Comparison of ENCODE assay signal across 8 cellular contexts in genomic region chr18:76274470-76275289, GRCh38.
DNase-seq lines count a peak whose midpoint lies in the region; ATAC-seq, FAIRE-seq and TF ChIP-seq lines count a peak whose summit lies in the region.

No MANE protein-coding gene starts in this region.

- H3K9me3 ChIP-seq in heart right ventricle (no peaks in the 10 kb centered on the region), right atrium auricular region (no peaks in the 10 kb centered on the region)

- FAIRE-seq in urothelium cell line (lab: Jason Lieb, UNC), result no peak

- H3K27ac ChIP-seq in heart right ventricle (no peak overlapping the region), right atrium auricular region (no peak overlapping the region)

- H3K27me3 ChIP-seq in heart right ventricle (peaks cover 0 to 14% (median 5%) of the 10 kb centered on the region in 7 donors), right atrium auricular region (no peaks in the 10 kb centered on the region)

- H3K36me3 ChIP-seq in heart right ventricle (no peaks in the 10 kb centered on the region), right atrium auricular region (no peaks in the 10 kb centered on the region)

- H3K4me3 ChIP-seq in heart right ventricle (no peak overlapping the region), right atrium auricular region (no peak overlapping the region)

- DNase-seq in heart right ventricle (peak in 1 of 2 donors; percentile 20), right atrium auricular region (ENCODE audit: low spot score) (no peak), NCI-H82 (lab: John Stamatoyannopoulos, UW) (peak; percentile 67), left ventricle myocardium superior (peak; percentile 37), urothelium cell line (ENCODE audit: low spot score) (peak; percentile 34), NCI-H1105 treated with DMSO at 0.1 percent for 48 hours (lab: John Stamatoyannopoulos, UW) (no peak)
- DNase-seq in activated CD4-positive, alpha-beta T cell treated with anti-CD3 and anti-CD28 coated beads, Interleukin-2, amount 50 U/mL, for 4 hours, result no peak

- ATAC-seq in heart right ventricle (peak in 2 of 8 donors; percentile 42 to 70), left ventricle myocardium superior (peak; percentile 38), HG02970 (IDR thresholded peaks at IDR 0.05; ENCODE audit: low FRiP score, unreplicated experiment) (no peak)

- 31 to 36% methylated on average over 19 of the region's 19 CpGs for WGBS in heart right ventricle, 2 donors

- intact Hi-C loops in heart right ventricle (cut with DNase I) (no loop called here), left ventricle myocardium superior (cut with micrococcal nuclease) (no loop called here)

- no peaks in the 10 kb centered on the region for H3K4me1 ChIP-seq in heart right ventricle
- no peaks in the 10 kb centered on the region for H3K4me1 ChIP-seq in right atrium auricular region

- TF ChIP-seq CTCF in heart right ventricle (IDR thresholded peaks at IDR 0.05) (peak in 7 of 9 donors; percentile 26 to 52 (median 40)), right atrium auricular region (IDR thresholded peaks at IDR 0.05) (peak in 1 of 2 donors; percentile 38)

Comparison
In these comparisons a context has a peak if more than half of its experiments do, and no peak if none do; other contexts are left out.
1. DNase-seq: peak in NCI-H82 (single experiment), left ventricle myocardium superior (single experiment) and urothelium cell line (single experiment); none in right atrium auricular region (single experiment), activated CD4-positive, alpha-beta T cell treated with anti-CD3 and anti-CD28 coated beads, Interleukin-2, amount 50 U/mL, for 4 hours (0 of 2) and NCI-H1105 treated with DMSO at 0.1 percent for 48 hours (single experiment).